ENCODE assay signal across 7 cellular contexts in the genomic region with DNA sequence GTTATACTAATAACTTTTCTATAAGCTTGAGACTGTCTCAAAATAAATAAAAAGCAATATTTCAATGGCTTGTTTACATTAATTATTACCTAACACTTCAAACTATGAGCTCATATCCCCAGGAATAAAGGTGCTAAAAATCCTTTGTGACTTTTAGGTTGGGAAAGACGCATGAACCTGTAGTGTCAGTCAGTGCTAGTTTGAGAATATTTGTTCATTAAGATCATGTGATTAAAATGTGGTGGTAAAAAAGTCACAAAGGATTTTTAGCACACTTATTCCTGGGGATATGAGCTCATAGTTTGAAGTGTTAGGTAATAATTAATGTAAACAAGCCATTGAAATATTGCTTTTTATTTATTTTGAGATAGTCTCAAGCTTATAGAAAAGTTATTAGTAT.
DNase-seq lines count a peak whose midpoint lies in the region; ATAC-seq, FAIRE-seq and TF ChIP-seq lines count a peak whose summit lies in the region.
"Not testable (repeated sequence)": the region's sequence is repeated elsewhere in the genome, so short reads cannot be mapped to it uniquely, and the experiment has no call there.

No MANE protein-coding gene starts in this region.

- in situ Hi-C loops in GM12878 (cut with MboI) = not testable (repeated sequence)

- SMC1A ChIA-PET in GM12878 (lab: Charles Lee; ENCODE audit: uncharacterized antibody, unreplicated experiment) = interaction anchor here (0.7 to 3.1 kb wide), 8 partner anchors 10 to 65 kb away, joined by 3 to 18 read pairs (median 3); a partner anchor contains a TSS

- H4K20me1 ChIP-seq in GM12878 (ENCODE audit: control insufficient read depth, insufficient read depth) = not testable (repeated sequence)

- H3K79me2 ChIP-seq in GM12878 (ENCODE audit: control insufficient read depth, insufficient read depth, low read length) = peaks cover 47% of the 10 kb centered on the region

- CTCF ChIA-PET in GM12878 (lab: Yijun Ruan, JAX) = interaction anchor here (0.8 to 3.4 kb wide), 6 partner anchors 10 to 33 kb away, joined by 3 to 16 read pairs (median 6); no protein-coding TSS in a partner anchor

- DNase-seq in GM12878 (ENCODE audit: low read depth, low spot score); kidney: not testable (repeated sequence)

- 96% methylated on average over 1 of the region's 1 CpG for WGBS in GM12878 (ENCODE audit: insufficient coverage, insufficient replicate concordance, low lambda C conversion rate, missing lambda C conversion rate)

- H3K4me2 ChIP-seq in GM12878 (ENCODE audit: control insufficient read depth, insufficient read depth) = not testable (repeated sequence)

- H3K36me3 ChIP-seq in GM12878 (ENCODE audit: control insufficient read depth in 2 of 2, insufficient read depth in 2 of 2, low read length in 1 of 2); kidney (ENCODE audit: control insufficient read depth in 1 of 2, insufficient read depth in 2 of 2, low read length in 2 of 2): not testable (repeated sequence)

- 0 out of 2 replicates have a peak overlapping the region, but pooled peaks have one; percentile 31 for H3K27ac ChIP-seq in GM12878 (ENCODE audit: control insufficient read depth, insufficient read depth)
- H3K27ac ChIP-seq in kidney (ENCODE audit: low read depth in 2 of 2, low read length in 2 of 2) = not testable (repeated sequence)

- not testable (repeated sequence) for TF ChIP-seq CTCF in GM12878 (IDR thresholded peaks at IDR 0.05 in 2 of 3, conservative IDR thresholded peaks at IDR 0.05 in 1 of 3; ENCODE audit: control insufficient read depth in 2 of 3, extremely low read depth in 1 of 3, insufficient read depth in 1 of 3, low read depth in 3 of 3, low read length in 3 of 3); kidney (IDR thresholded peaks at IDR 0.05; ENCODE audit: borderline replicate concordance, extremely low read depth, insufficient read depth)

- not testable (repeated sequence) for H2AFZ ChIP-seq in GM12878 (ENCODE audit: control insufficient read depth, low read depth, low read length)

- ATAC-seq in GM18502 (IDR thresholded peaks at IDR 0.05; ENCODE audit: poor library complexity, unreplicated experiment) (peak; percentile 13), GM19351 (IDR thresholded peaks at IDR 0.05; ENCODE audit: unreplicated experiment) (peak; percentile 4), GM21825 (IDR thresholded peaks at IDR 0.05; ENCODE audit: unreplicated experiment) (peak; percentile 15), HG03064 (IDR thresholded peaks at IDR 0.05; ENCODE audit: low read depth, unreplicated experiment) (peak; percentile 5), HG03460 (IDR thresholded peaks at IDR 0.05; ENCODE audit: unreplicated experiment) (peak; percentile 21), GM12878 (peak; percentile 21)

- H3K27me3 ChIP-seq in GM12878 (replicated peaks in 1 of 2; ENCODE audit: control insufficient read depth in 2 of 2, insufficient read depth in 2 of 2, low read length in 1 of 2) = not testable (repeated sequence)

- TF ChIP-seq EP300 in GM12878 (IDR thresholded peaks at IDR 0.05; ENCODE audit: borderline replicate concordance in 1 of 2, control insufficient read depth in 1 of 2, low read depth in 2 of 2, low read length in 2 of 2) = not testable (repeated sequence)

- intact Hi-C loops in GM12878 (cut with micrococcal nuclease; ENCODE audit: unreplicated experiment); kidney (cut with DNase I): not testable (repeated sequence)

- not testable (repeated sequence) for H3K4me1 ChIP-seq in GM12878 (ENCODE audit: control insufficient read depth, insufficient read depth, low read length)
- H3K4me1 ChIP-seq in kidney (ENCODE audit: control insufficient read depth in 1 of 2, insufficient read depth in 1 of 2, low read depth in 1 of 2, low read length in 2 of 2) = peaks cover 2 to 10% of the 10 kb centered on the region in 2 donors

- RAD21 ChIA-PET in GM12878 (lab: Charles Lee; ENCODE audit: unreplicated experiment) = interaction anchor here (0.6 to 1.7 kb wide), 4 partner anchors 21 to 328 kb away, joined by 3 to 5 read pairs (median 3); no protein-coding TSS in a partner anchor

- BruUV-seq in GM12878 (replicated peaks; lab: Mats Ljungman, UMichigan) = not testable (repeated sequence)

- not testable (repeated sequence) for H3K4me3 ChIP-seq in GM12878; kidney (ENCODE audit: low read length in 2 of 2)

- FAIRE-seq in GM12878 (lab: Jason Lieb, UNC) = not testable (repeated sequence)
- peak; percentile 96 for FAIRE-seq in kidney (lab: Jason Lieb, UNC)

- H3K9me3 ChIP-seq in GM12878 (replicated peaks; ENCODE audit: control insufficient read depth, insufficient read depth, low read length); kidney (ENCODE audit: control insufficient read depth in 1 of 2, low read length in 2 of 2): not testable (repeated sequence)

- TF ChIP-seq POLR2A in GM12878 (IDR thresholded peaks at IDR 0.05; ENCODE audit: low read depth, low read length) = not testable (repeated sequence)

- not testable (repeated sequence) for H3K9ac ChIP-seq in GM12878 (ENCODE audit: control insufficient read depth, insufficient read depth, low read length); kidney (ENCODE audit: low read length in 2 of 2)

- POLR2A ChIA-PET in GM12878 (lab: Charles Lee) = interaction anchor here (1.2 kb wide), 1 partner anchor 66 kb away, joined by 3 read pairs; no protein-coding TSS in a partner anchor

- not testable (repeated sequence) for TF ChIP-seq RAD21 in GM12878 (IDR thresholded peaks at IDR 0.05; ENCODE audit: insufficient read depth, low read depth, low read length)

TF ChIP-seq in GM12878, 131 proteins besides CTCF, POLR2A, EP300 and RAD21:
- TF ChIP-seq RAD51 (IDR thresholded peaks at IDR 0.05) (0 out of 2 replicates have a peak, but pooled peaks have one; percentile 27), ATF7 (IDR thresholded peaks at IDR 0.05; ENCODE audit: low read depth) (peak; percentile 19; the same call in 1 of the 2 replicates)
TF ChIP-seq in GM12878: peak in this region for 2; not testable (repeated sequence) for 129.
